ENCODE assay signal across 1 cellular context in genomic region chr10:97708976-97709745, GRCh38.
TF ChIP-seq lines count a peak whose summit lies in the region.

No MANE protein-coding gene starts in this region.

TF ChIP-seq in IMR-90, 13 proteins besides CTCF, POLR2A, EP300 and RAD21:
- TF ChIP-seq SMC3 (IDR thresholded peaks at IDR 0.05; ENCODE audit: low read depth, low read length) (peak; percentile 86), CEBPB (IDR thresholded peaks at IDR 0.05; ENCODE audit: low read depth, low read length) (peak; percentile 50; the same call in 1 of the 2 replicates), BHLHE40 (IDR thresholded peaks at IDR 0.05; ENCODE audit: low read depth, low read length) (no peak)
